In the genomic region with DNA sequence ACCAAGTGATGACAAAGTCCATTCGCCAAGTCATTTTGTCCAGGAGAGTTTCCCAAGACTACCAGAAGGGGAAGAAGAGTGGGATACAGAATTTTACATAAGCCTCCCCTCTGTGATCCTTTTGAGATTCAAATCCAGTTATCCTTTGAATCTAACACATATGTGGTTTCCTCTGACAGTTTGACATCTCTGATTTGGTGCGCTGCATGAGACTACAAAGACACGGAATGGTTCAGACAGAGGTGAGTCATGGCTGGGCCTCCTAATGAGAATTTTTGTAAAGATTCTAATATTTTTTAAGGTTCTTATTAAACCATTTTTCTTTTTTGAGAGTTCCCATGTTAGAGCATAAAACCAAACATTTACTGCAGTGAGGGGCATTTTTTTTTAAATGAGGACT, we compare ENCODE assay signal across 16 cellular contexts. TPM values are rescaled to one million over a fixed set of nuclear protein-coding genes. Genes with fewer than 3 reads are reported as not detected.
DNase-seq lines count a peak whose midpoint lies in the region; ATAC-seq and TF ChIP-seq lines count a peak whose summit lies in the region.
"Had no signal": no experiment of that assay in that cellular context is flagged by ENCODE, and none has a peak within 500 bp of the region (broad histone marks: within the 10 kb centered on the region; RNA-seq: fewer than 3 reads in every experiment).

No MANE protein-coding gene starts in this region.

- no peaks in the 10 kb centered on the region for H3K4me1 ChIP-seq in GM23338 (ENCODE audit: insufficient read depth)
- H3K4me1 ChIP-seq: Caco-2 had no signal

- in situ Hi-C loops in astrocyte of the cerebellum (cut with HindIII; ENCODE audit: low sequenced_read_pairs): no loop called here

- no peak overlapping the region for H3K27ac Mint-ChIP-seq in GM23338
- H3K27ac Mint-ChIP-seq: CD4-positive, alpha-beta T cell; HFFc6 had no signal

- H2AFZ ChIP-seq in GM23338: no peak overlapping the region
- H2AFZ ChIP-seq: GM23248 had no signal

- no peaks in the 10 kb centered on the region for H3F3A ChIP-seq in GM23338 (replicated peaks; ENCODE audit: low read depth)

- peaks cover 64% of the 10 kb centered on the region for H3K36me3 Mint-ChIP-seq in GM23338 (ENCODE audit: low read depth)

- peaks cover 7% of the 10 kb centered on the region; the same call in 1 of the 3 replicates for H3K4me1 Mint-ChIP-seq in GM23338

- H3K4me3 Mint-ChIP-seq in GM23338: no peak overlapping the region
- H3K4me3 Mint-ChIP-seq: CD4-positive, alpha-beta T cell; HFFc6 had no signal

- H3K27me3 ChIP-seq in GM23338 (ENCODE audit: insufficient read depth): no peaks in the 10 kb centered on the region

- no peak for ATAC-seq in HG03159 (IDR thresholded peaks at IDR 0.05; ENCODE audit: unreplicated experiment)
- ATAC-seq in GM23338: no peak
- ATAC-seq: HCT116, K562 had no signal

- H3K9me3 ChIP-seq in SK-N-MC (ENCODE audit: low read depth, low read length): no peaks in the 10 kb centered on the region

- no peaks in the 10 kb centered on the region for H3K27me3 Mint-ChIP-seq in GM23338 (ENCODE audit: insufficient read depth, low read depth, poor library complexity)
- H3K27me3 Mint-ChIP-seq: CD4-positive, alpha-beta T cell had no signal

- TF ChIP-seq CTCF in astrocyte of the cerebellum (IDR thresholded peaks at IDR 0.05; ENCODE audit: low read depth, low read length, missing control alignments): peak; percentile 13
- no peak for TF ChIP-seq CTCF in GM23338 (conservative IDR thresholded peaks at IDR 0.05; ENCODE audit: low read depth in 2 of 2)

- DNase-seq in SK-N-MC (ENCODE audit: low read depth, low spot score) (no peak), astrocyte of the cerebellum (ENCODE audit: low read depth) (peak; percentile 57), iPS-NIHi11 (ENCODE audit: low spot score) (peak; percentile 21), GM23338 (ENCODE audit: low spot score) (no peak)
- DNase-seq in effector CD4-positive, alpha-beta T cell: no peak
- DNase-seq: AML-193; Caco-2; CD4-positive, alpha-beta T cell; GDM1; GM23248; HFFc6; IMR-90 had no signal

- no peaks in the 10 kb centered on the region for H3K79me2 ChIP-seq in GM23338 (replicated peaks; ENCODE audit: insufficient read depth)

- H3K36me3 ChIP-seq in SK-N-MC (ENCODE audit: insufficient read depth, low read length): peaks cover 98% of the 10 kb centered on the region
- H3K36me3 ChIP-seq in GM23338 (ENCODE audit: insufficient read depth): peaks cover 17% of the 10 kb centered on the region; the same call in 1 of the 2 replicates

- peaks cover 8% of the 10 kb centered on the region; the same call in 2 of the 3 replicates for H3K9me3 Mint-ChIP-seq in GM23338
- H3K9me3 Mint-ChIP-seq: CD4-positive, alpha-beta T cell had no signal

- H3K27ac ChIP-seq in SK-N-MC (peak overlapping the region; percentile 15; the same call in 1 of the 2 replicates), GM23338 (ENCODE audit: low read depth) (no peak overlapping the region)
- H3K27ac ChIP-seq: C4-2B, GM23248 had no signal

- H3K9me2 ChIP-seq in GM23338 (ENCODE audit: insufficient read depth): no peaks in the 10 kb centered on the region; the same call in 1 of the 2 replicates

- H3K4me2 ChIP-seq in GM23338: no peak overlapping the region

- H4K20me1 ChIP-seq in GM23338 (replicated peaks; ENCODE audit: insufficient read depth): no peaks in the 10 kb centered on the region

- H3K4me3 ChIP-seq in SK-N-MC (no peak overlapping the region), astrocyte of the cerebellum (ENCODE audit: low read depth, low read length) (no peak overlapping the region), GM23338 (no peak overlapping the region)
- H3K4me3 ChIP-seq: GM23248, K562 had no signal

- no peak overlapping the region for H3K9ac ChIP-seq in SK-N-MC (ENCODE audit: insufficient read length)
- H3K9ac ChIP-seq: GM23248 had no signal

TF ChIP-seq in GM23338, 12 proteins besides CTCF, POLR2A, EP300 and RAD21:
- TF ChIP-seq, protein P1, sequence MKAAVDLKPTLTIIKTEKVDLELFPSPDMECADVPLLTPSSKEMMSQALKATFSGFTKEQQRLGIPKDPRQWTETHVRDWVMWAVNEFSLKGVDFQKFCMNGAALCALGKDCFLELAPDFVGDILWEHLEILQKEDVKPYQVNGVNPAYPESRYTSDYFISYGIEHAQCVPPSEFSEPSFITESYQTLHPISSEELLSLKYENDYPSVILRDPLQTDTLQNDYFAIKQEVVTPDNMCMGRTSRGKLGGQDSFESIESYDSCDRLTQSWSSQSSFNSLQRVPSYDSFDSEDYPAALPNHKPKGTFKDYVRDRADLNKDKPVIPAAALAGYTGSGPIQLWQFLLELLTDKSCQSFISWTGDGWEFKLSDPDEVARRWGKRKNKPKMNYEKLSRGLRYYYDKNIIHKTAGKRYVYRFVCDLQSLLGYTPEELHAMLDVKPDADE (IDR thresholded peaks at IDR 0.05): no peak
- TF ChIP-seq CREB1 (CRISPR knock-in tag; IDR thresholded peaks at IDR 0.05; ENCODE audit: low read depth): no peak
- TF ChIP-seq, protein P2, sequence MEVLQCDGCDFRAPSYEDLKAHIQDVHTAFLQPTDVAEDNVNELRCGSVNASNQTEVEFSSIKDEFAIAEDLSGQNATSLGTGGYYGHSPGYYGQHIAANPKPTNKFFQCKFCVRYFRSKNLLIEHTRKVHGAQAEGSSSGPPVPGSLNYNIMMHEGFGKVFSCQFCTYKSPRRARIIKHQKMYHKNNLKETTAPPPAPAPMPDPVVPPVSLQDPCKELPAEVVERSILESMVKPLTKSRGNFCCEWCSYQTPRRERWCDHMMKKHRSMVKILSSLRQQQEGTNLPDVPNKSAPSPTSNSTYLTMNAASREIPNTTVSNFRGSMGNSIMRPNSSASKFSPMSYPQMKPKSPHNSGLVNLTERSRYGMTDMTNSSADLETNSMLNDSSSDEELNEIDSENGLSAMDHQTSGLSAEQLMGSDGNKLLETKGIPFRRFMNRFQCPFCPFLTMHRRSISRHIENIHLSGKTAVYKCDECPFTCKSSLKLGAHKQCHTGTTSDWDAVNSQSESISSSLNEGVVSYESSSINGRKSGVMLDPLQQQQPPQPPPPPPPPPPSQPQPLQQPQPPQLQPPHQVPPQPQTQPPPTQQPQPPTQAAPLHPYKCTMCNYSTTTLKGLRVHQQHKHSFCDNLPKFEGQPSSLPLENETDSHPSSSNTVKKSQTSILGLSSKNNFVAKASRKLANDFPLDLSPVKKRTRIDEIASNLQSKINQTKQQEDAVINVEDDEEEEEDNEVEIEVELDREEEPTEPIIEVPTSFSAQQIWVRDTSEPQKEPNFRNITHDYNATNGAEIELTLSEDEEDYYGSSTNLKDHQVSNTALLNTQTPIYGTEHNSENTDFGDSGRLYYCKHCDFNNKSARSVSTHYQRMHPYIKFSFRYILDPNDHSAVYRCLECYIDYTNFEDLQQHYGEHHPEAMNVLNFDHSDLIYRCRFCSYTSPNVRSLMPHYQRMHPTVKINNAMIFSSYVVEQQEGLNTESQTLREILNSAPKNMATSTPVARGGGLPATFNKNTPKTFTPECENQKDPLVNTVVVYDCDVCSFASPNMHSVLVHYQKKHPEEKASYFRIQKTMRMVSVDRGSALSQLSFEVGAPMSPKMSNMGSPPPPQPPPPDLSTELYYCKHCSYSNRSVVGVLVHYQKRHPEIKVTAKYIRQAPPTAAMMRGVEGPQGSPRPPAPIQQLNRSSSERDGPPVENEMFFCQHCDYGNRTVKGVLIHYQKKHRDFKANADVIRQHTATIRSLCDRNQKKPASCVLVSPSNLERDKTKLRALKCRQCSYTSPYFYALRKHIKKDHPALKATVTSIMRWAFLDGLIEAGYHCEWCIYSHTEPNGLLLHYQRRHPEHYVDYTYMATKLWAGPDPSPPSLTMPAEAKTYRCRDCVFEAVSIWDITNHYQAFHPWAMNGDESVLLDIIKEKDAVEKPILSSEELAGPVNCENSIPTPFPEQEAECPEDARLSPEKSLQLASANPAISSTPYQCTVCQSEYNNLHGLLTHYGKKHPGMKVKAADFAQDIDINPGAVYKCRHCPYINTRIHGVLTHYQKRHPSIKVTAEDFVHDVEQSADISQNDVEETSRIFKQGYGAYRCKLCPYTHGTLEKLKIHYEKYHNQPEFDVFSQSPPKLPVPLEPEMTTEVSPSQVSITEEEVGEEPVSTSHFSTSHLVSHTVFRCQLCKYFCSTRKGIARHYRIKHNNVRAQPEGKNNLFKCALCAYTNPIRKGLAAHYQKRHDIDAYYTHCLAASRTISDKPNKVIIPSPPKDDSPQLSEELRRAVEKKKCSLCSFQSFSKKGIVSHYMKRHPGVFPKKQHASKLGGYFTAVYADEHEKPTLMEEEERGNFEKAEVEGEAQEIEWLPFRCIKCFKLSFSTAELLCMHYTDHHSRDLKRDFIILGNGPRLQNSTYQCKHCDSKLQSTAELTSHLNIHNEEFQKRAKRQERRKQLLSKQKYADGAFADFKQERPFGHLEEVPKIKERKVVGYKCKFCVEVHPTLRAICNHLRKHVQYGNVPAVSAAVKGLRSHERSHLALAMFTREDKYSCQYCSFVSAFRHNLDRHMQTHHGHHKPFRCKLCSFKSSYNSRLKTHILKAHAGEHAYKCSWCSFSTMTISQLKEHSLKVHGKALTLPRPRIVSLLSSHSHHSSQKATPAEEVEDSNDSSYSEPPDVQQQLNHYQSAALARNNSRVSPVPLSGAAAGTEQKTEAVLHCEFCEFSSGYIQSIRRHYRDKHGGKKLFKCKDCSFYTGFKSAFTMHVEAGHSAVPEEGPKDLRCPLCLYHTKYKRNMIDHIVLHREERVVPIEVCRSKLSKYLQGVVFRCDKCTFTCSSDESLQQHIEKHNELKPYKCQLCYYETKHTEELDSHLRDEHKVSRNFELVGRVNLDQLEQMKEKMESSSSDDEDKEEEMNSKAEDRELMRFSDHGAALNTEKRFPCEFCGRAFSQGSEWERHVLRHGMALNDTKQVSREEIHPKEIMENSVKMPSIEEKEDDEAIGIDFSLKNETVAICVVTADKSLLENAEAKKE (CRISPR knock-in tag; IDR thresholded peaks at IDR 0.05): no peak

RNA-seq across cellular contexts. Expression of a gene that starts 38.3 kb away (rescaled TPM):
- total RNA-seq in GM23338 (2014; rRNA removed; shearing (Covaris generic)): not detected in 2 replicates
- not detected in 2 replicates for polyA plus RNA-seq in GM23338 (2016; fragmentation: Nextera tagmentation; extraction: Ambion mirVana)
- total RNA-seq: Caco-2; CD4-positive, alpha-beta T cell; GM23248; IMR-90; K562 had no signal
- polyA plus RNA-seq: GM23248, IMR-90, K562 had no signal

Comparison
In these comparisons a context has a peak if more than half of its experiments do, and no peak if none do; other contexts are left out.
1. DNase-seq: peak in astrocyte of the cerebellum (single experiment) and iPS-NIHi11 (single experiment); none in SK-N-MC (single experiment), effector CD4-positive, alpha-beta T cell (single experiment) and GM23338 (single experiment).